ENCODE assay signal across 9 cellular contexts in genomic region chr14:92589213-92589852, GRCh38.
DNase-seq lines count a peak whose midpoint lies in the region; ATAC-seq, FAIRE-seq and TF ChIP-seq lines count a peak whose summit lies in the region.
"Had no signal": no experiment of that assay in that cellular context is flagged by ENCODE, and none has a peak within 500 bp of the region (broad histone marks: within the 10 kb centered on the region; RNA-seq: fewer than 3 reads in every experiment).

No MANE protein-coding gene starts in this region.

- H3K27ac Mint-ChIP-seq in activated CD8-positive, alpha-beta T cell treated with anti-CD3 and anti-CD28 coated beads, Interleukin-2, amount 10 ng/mL, durations not matched to agents 7 days and 5 days: peak overlapping the region; percentile 3

- peaks cover 72% of the 10 kb centered on the region for H3K4me1 Mint-ChIP-seq in activated CD8-positive, alpha-beta T cell treated with anti-CD3 and anti-CD28 coated beads, Interleukin-2, amount 10 ng/mL, durations not matched to agents 7 days and 5 days (ENCODE audit: low read depth)

- no peak overlapping the region for H3K4me3 Mint-ChIP-seq in activated CD8-positive, alpha-beta T cell treated with anti-CD3 and anti-CD28 coated beads, Interleukin-2, amount 10 ng/mL, durations not matched to agents 7 days and 5 days

- no peak for TF ChIP-seq POLR2A in right lobe of liver (IDR thresholded peaks at IDR 0.05)

- FAIRE-seq in GM18507 (lab: Jason Lieb, UNC): peak; percentile 94

- intact Hi-C loops in right lobe of liver (cut with DNase I): no loop called here

- H3K27ac ChIP-seq in BLaER1 treated with 17β-estradiol and CSF1 and Interleukin-3, amounts not matched to agents 10 nM and 100 nM: peak overlapping the region in 2 of 11 experiments; percentile 9 to 17; a peak in 1 of 22 replicates
- no peak overlapping the region for H3K27ac ChIP-seq in right lobe of liver

- H3K9me3 ChIP-seq in BLaER1 treated with 17β-estradiol and CSF1 and Interleukin-3, amounts not matched to agents 10 nM and 100 nM (replicated peaks in 1 of 11): peaks cover 0 to 21% (median 6%) of the 10 kb centered on the region in 11 experiments; a peak in 14 of 22 replicates
- no peaks in the 10 kb centered on the region for H3K9me3 ChIP-seq in right lobe of liver
- H3K9me3 ChIP-seq: neutrophil had no signal

- H3K4me2 ChIP-seq in BLaER1 treated with 17β-estradiol and CSF1 and Interleukin-3, amounts not matched to agents 10 nM and 100 nM: peak overlapping the region; percentile 67 to 98 (median 89)

- H3K4me1 ChIP-seq in BLaER1 treated with 17β-estradiol and CSF1 and Interleukin-3, amounts not matched to agents 10 nM and 100 nM: peaks cover 68 to 75% (median 71%) of the 10 kb centered on the region in 10 experiments
- no peaks in the 10 kb centered on the region for H3K4me1 ChIP-seq in right lobe of liver

- DNase-seq in GM18507 (ENCODE audit: extremely low spot score, insufficient read length, low read depth): no peak
- DNase-seq in activated CD8-positive, alpha-beta T cell treated with anti-CD3 and anti-CD28 coated beads, Interleukin-2, amount 10 ng/mL, durations not matched to agents 7 days and 5 days: no peak
- no peak for DNase-seq in right lobe of liver
- DNase-seq in activated CD8-positive, alpha-beta memory T cell treated with anti-CD3 and anti-CD28 coated beads, Interleukin-2, amount 50 U/mL, for 4 hours: no peak
- DNase-seq in NCI-H128 (lab: John Stamatoyannopoulos, UW; ENCODE audit: unreplicated experiment): no peak
- no peak for DNase-seq in DMS153 treated with DMSO at 0.1 percent for 48 hours (lab: John Stamatoyannopoulos, UW; ENCODE audit: unreplicated experiment)

- POLR2A ChIA-PET in activated CD8-positive, alpha-beta T cell treated with anti-CD3 and anti-CD28 coated beads, Interleukin-2, amount 10 ng/mL, durations not matched to agents 7 days and 5 days (lab: Charles Lee): interaction anchor here (1.1 kb wide), 1 partner anchor 64 kb away, joined by 3 read pairs; no protein-coding TSS in a partner anchor

- H3K27me3 ChIP-seq in BLaER1 treated with 17β-estradiol and CSF1 and Interleukin-3, amounts not matched to agents 10 nM and 100 nM: no peaks in the 10 kb centered on the region
- no peaks in the 10 kb centered on the region for H3K27me3 ChIP-seq in right lobe of liver
- H3K27me3 ChIP-seq: neutrophil had no signal

- peaks cover 74% of the 10 kb centered on the region for H3K36me3 Mint-ChIP-seq in activated CD8-positive, alpha-beta T cell treated with anti-CD3 and anti-CD28 coated beads, Interleukin-2, amount 10 ng/mL, durations not matched to agents 7 days and 5 days (ENCODE audit: low read depth)

- H4K20me1 ChIP-seq in BLaER1 treated with 17β-estradiol and CSF1 and Interleukin-3, amounts not matched to agents 10 nM and 100 nM: peaks cover 0 to 10% (median 0%) of the 10 kb centered on the region in 11 experiments; a peak in 3 of 22 replicates

- peak in 3 of 4 donors; percentile 19 to 37 (median 25) for TF ChIP-seq CTCF in right lobe of liver (IDR thresholded peaks at IDR 0.05)

- 0 out of 22 replicates have a peak, but pooled peaks cover 0 to under 1% (median 0%) of the 10 kb centered on the region in 11 experiments for H3K36me3 ChIP-seq in BLaER1 treated with 17β-estradiol and CSF1 and Interleukin-3, amounts not matched to agents 10 nM and 100 nM
- H3K36me3 ChIP-seq in right lobe of liver: no peaks in the 10 kb centered on the region
- H3K36me3 ChIP-seq: neutrophil had no signal

- 65% methylated on average over 3 of the region's 5 CpGs for WGBS in right lobe of liver (ENCODE audit: insufficient coverage, low coverage, low lambda C conversion rate, missing lambda C conversion rate)

- peaks cover 3% of the 10 kb centered on the region for H3K9me3 Mint-ChIP-seq in activated CD8-positive, alpha-beta T cell treated with anti-CD3 and anti-CD28 coated beads, Interleukin-2, amount 10 ng/mL, durations not matched to agents 7 days and 5 days (ENCODE audit: insufficient read depth)

- ATAC-seq in activated CD8-positive, alpha-beta T cell treated with anti-CD3 and anti-CD28 coated beads, Interleukin-2, amount 10 ng/mL, durations not matched to agents 7 days and 5 days: no peak
- ATAC-seq in right lobe of liver (peak; percentile 39 to 56 (median 52)), GM19324 (IDR thresholded peaks at IDR 0.05; ENCODE audit: low FRiP score, unreplicated experiment) (no peak)

- no peak overlapping the region for H3K4me3 ChIP-seq in BLaER1 treated with 17β-estradiol and CSF1 and Interleukin-3, amounts not matched to agents 10 nM and 100 nM
- no peak overlapping the region for H3K4me3 ChIP-seq in right lobe of liver

- H3K27me3 Mint-ChIP-seq in activated CD8-positive, alpha-beta T cell treated with anti-CD3 and anti-CD28 coated beads, Interleukin-2, amount 10 ng/mL, durations not matched to agents 7 days and 5 days (ENCODE audit: low read depth): no peaks in the 10 kb centered on the region

- no peak overlapping the region for H3K9ac ChIP-seq in BLaER1 treated with 17β-estradiol and CSF1 and Interleukin-3, amounts not matched to agents 10 nM and 100 nM

- CTCF ChIA-PET in activated CD8-positive, alpha-beta T cell treated with anti-CD3 and anti-CD28 coated beads, Interleukin-2, amount 10 ng/mL, durations not matched to agents 7 days and 5 days (lab: Charles Lee): interaction anchor here (0.7 to 6.6 kb wide), 12 partner anchors 10 to 92 kb away, joined by 3 to 70 read pairs (median 6); no protein-coding TSS in a partner anchor

Comparison
In these comparisons a context has a peak if more than half of its experiments do, and no peak if none do; other contexts are left out.
1. ATAC-seq: peak in right lobe of liver (4 of 4); none in activated CD8-positive, alpha-beta T cell treated with anti-CD3 and anti-CD28 coated beads, Interleukin-2, amount 10 ng/mL, durations not matched to agents 7 days and 5 days (single experiment) and GM19324 (single experiment).